ENCODE assay signal across 1 cellular context in the genomic region with DNA sequence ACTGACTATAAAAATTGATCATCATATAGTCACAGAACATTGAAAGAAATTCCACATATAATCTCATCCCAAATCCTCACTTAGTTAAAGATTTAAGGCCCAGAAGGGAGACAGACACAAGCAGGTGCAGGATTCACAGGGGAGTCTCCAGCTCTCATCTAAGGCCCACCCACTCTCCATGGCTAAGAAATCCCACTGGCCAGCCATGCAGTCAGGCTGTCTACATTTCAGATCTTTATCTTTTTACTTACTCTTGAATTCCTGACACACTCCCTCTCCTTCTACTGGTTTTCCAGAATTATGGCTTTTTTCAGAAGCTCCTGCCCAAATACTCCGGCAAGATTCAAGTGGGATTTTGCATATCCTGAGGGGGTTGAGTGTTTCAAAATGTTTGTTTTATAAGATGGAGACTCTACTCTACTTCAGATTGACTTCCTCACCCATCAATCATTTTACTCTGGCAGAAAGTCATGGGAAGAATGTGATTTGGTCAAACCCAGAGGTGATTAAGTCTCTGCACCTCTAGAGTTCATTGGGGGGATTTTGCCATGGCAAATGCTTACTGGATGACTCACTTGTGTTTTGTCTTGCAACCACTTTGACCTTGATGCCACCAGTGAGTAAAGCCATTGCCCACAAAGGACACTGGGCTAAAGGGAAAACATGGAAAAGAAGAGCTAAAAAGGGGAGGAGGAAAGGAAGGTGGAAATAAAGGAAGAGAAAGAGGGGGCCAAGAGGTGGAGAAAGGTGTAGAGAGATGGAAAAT.
TF ChIP-seq lines count a peak whose summit lies in the region.

No MANE protein-coding gene starts in this region.

TF ChIP-seq in GM23338, 12 proteins besides CTCF, POLR2A, EP300 and RAD21 (continued from another document):
- no peak for TF ChIP-seq ZNF462 (CRISPR knock-in tag; IDR thresholded peaks at IDR 0.05)
- TF ChIP-seq, protein P1, sequence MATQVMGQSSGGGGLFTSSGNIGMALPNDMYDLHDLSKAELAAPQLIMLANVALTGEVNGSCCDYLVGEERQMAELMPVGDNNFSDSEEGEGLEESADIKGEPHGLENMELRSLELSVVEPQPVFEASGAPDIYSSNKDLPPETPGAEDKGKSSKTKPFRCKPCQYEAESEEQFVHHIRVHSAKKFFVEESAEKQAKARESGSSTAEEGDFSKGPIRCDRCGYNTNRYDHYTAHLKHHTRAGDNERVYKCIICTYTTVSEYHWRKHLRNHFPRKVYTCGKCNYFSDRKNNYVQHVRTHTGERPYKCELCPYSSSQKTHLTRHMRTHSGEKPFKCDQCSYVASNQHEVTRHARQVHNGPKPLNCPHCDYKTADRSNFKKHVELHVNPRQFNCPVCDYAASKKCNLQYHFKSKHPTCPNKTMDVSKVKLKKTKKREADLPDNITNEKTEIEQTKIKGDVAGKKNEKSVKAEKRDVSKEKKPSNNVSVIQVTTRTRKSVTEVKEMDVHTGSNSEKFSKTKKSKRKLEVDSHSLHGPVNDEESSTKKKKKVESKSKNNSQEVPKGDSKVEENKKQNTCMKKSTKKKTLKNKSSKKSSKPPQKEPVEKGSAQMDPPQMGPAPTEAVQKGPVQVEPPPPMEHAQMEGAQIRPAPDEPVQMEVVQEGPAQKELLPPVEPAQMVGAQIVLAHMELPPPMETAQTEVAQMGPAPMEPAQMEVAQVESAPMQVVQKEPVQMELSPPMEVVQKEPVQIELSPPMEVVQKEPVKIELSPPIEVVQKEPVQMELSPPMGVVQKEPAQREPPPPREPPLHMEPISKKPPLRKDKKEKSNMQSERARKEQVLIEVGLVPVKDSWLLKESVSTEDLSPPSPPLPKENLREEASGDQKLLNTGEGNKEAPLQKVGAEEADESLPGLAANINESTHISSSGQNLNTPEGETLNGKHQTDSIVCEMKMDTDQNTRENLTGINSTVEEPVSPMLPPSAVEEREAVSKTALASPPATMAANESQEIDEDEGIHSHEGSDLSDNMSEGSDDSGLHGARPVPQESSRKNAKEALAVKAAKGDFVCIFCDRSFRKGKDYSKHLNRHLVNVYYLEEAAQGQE (IDR thresholded peaks at IDR 0.05; ENCODE audit: unreplicated experiment) = no peak
- no peak for TF ChIP-seq ZNF114 (CRISPR knock-in tag; IDR thresholded peaks at IDR 0.05)
- TF ChIP-seq, protein P2, sequence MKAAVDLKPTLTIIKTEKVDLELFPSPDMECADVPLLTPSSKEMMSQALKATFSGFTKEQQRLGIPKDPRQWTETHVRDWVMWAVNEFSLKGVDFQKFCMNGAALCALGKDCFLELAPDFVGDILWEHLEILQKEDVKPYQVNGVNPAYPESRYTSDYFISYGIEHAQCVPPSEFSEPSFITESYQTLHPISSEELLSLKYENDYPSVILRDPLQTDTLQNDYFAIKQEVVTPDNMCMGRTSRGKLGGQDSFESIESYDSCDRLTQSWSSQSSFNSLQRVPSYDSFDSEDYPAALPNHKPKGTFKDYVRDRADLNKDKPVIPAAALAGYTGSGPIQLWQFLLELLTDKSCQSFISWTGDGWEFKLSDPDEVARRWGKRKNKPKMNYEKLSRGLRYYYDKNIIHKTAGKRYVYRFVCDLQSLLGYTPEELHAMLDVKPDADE (IDR thresholded peaks at IDR 0.05) = no peak
- no peak for TF ChIP-seq EZH2phosphoT487 (IDR thresholded peaks at IDR 0.05; ENCODE audit: unreplicated experiment)
- TF ChIP-seq JUNB (IDR thresholded peaks at IDR 0.05; ENCODE audit: unreplicated experiment) = no peak
- TF ChIP-seq EZH2 (IDR thresholded peaks at IDR 0.05; ENCODE audit: low read depth, unreplicated experiment) = no peak
- no peak for TF ChIP-seq POLR2AphosphoS5 (IDR thresholded peaks at IDR 0.05; ENCODE audit: low read depth)
- no peak for TF ChIP-seq CREB1 (CRISPR knock-in tag; IDR thresholded peaks at IDR 0.05; ENCODE audit: low read depth)
